8 cellular contexts compared by ENCODE assay signal in genomic region chr11:118928108-118928869, GRCh38. TPM values are rescaled to one million over a fixed set of nuclear protein-coding genes. Genes with fewer than 3 reads are reported as not detected.
DNase-seq lines count a peak whose midpoint lies in the region; ATAC-seq, FAIRE-seq and TF ChIP-seq lines count a peak whose summit lies in the region.

No MANE protein-coding gene starts in this region.

- peaks cover 13% of the 10 kb centered on the region for H3K4me1 ChIP-seq in ACC112 (ENCODE audit: control insufficient read depth, insufficient read depth, low read length, unreplicated experiment)

- no peak for FAIRE-seq in bronchial epithelial cell (lab: Jason Lieb, UNC)

- DNase-seq in NCI-H2227 treated with DMSO at 0.1 percent for 48 hours (lab: John Stamatoyannopoulos, UW), result peak; percentile 45
- peak; percentile 92 for DNase-seq in bronchial epithelial cell (ENCODE audit: low read depth)
- DNase-seq in inferior parietal cortex (ENCODE audit: extremely low spot score), result peak; percentile 93
- peak; percentile 73 to 92 for DNase-seq in stimulated activated CD4-positive, alpha-beta T cell treated with anti-CD3 and anti-CD28 coated beads, Interleukin-12 subunit alpha, Interleukin-12 subunit beta, amount 100 ng/mL, for 24 hours (ENCODE audit: low read depth in 2 of 2)

- H3K4me3 ChIP-seq in ACC112 (ENCODE audit: low read depth, low read length) (peak overlapping the region; percentile 86), WI38 (ENCODE audit: low read depth, low read length) (peak overlapping the region; percentile 72), bronchial epithelial cell (ENCODE audit: low read depth, low read length) (peak overlapping the region; percentile 55)

- no peaks in the 10 kb centered on the region for H3K27me3 ChIP-seq in ACC112 (ENCODE audit: insufficient read depth, low read length)
- no peaks in the 10 kb centered on the region for H3K27me3 ChIP-seq in bronchial epithelial cell (ENCODE audit: control insufficient read depth, insufficient read depth, low read length)

- ATAC-seq in GM18868 (IDR thresholded peaks at IDR 0.05; ENCODE audit: unreplicated experiment), result peak; percentile 44
- peak; percentile 44 for ATAC-seq in HG03175 (IDR thresholded peaks at IDR 0.05; ENCODE audit: unreplicated experiment)

- H3K36me3 ChIP-seq in ACC112 (ENCODE audit: insufficient read depth, low read length), result no peaks in the 10 kb centered on the region
- H3K36me3 ChIP-seq in bronchial epithelial cell (ENCODE audit: control insufficient read depth, insufficient read depth, low read length), result peaks cover 3% of the 10 kb centered on the region

- H2AFZ ChIP-seq in ACC112 (ENCODE audit: low read length, unreplicated experiment), result peak overlapping the region; percentile 59

- H3K79me2 ChIP-seq in ACC112 (ENCODE audit: control insufficient read depth, insufficient read depth, low read length, unreplicated experiment), result peaks cover 25% of the 10 kb centered on the region

- peak overlapping the region; percentile 50; the same call in 1 of the 2 replicates for H3K27ac ChIP-seq in ACC112 (ENCODE audit: low read depth, low read length)

- TF ChIP-seq CTCF in WI38 (IDR thresholded peaks at IDR 0.05; ENCODE audit: low read depth, low read length) (peak; percentile 94), bronchial epithelial cell (IDR thresholded peaks at IDR 0.05; ENCODE audit: insufficient read depth, low read length, severe bottlenecking) (peak; percentile 98)

RNA-seq across cellular contexts. Expression of gene BCL9L, which starts 2.6 kb away (rescaled TPM):
- total RNA-seq in bronchial epithelial cell, result 22.6 and 38.5 TPM in 2 replicates

RNA-seq across cellular contexts. Expression of gene UPK2, which starts 27.8 kb away (rescaled TPM):
- total RNA-seq in bronchial epithelial cell, result 0.13 TPM in 1 of 2 replicates, not detected in the other

RNA-seq across cellular contexts. Expression of gene FOXR1, which starts 43.3 kb away (rescaled TPM):
- not detected in 2 replicates for total RNA-seq in bronchial epithelial cell

RNA-seq across cellular contexts. Expression of gene CXCR5, which starts 44.6 kb away (rescaled TPM):
- total RNA-seq in bronchial epithelial cell, result not detected in 2 replicates

Comparison
In these comparisons a context has a peak if more than half of its experiments do, and no peak if none do; other contexts are left out.
1. Peak in every context shown above with its lines: DNase-seq, ATAC-seq, H3K4me3 ChIP-seq and H3K27ac ChIP-seq.